ENCODE assay signal across 17 cellular contexts in genomic region chr18:79915161-79916127, GRCh38. TPM values are rescaled to one million over a fixed set of nuclear protein-coding genes. Genes with fewer than 3 reads are reported as not detected.
DNase-seq lines count a peak whose midpoint lies in the region; ATAC-seq and TF ChIP-seq lines count a peak whose summit lies in the region.
"Had no signal": no experiment of that assay in that cellular context is flagged by ENCODE, and none has a peak within 500 bp of the region (broad histone marks: within the 10 kb centered on the region; RNA-seq: fewer than 3 reads in every experiment).

No MANE protein-coding gene starts in this region.

- no peak overlapping the region for H3K4me3 ChIP-seq in endodermal cell (ENCODE audit: low read length)
- H3K4me3 ChIP-seq: pancreas had no signal

- H3K18ac ChIP-seq in H9 (ENCODE audit: insufficient read length, low read depth, low read length), result no peak overlapping the region

- no peaks in the 10 kb centered on the region for H3K79me2 ChIP-seq in H9 (ENCODE audit: insufficient read depth, low read length)

- no peaks in the 10 kb centered on the region for H3K27me3 ChIP-seq in CD4-positive, alpha-beta T cell (ENCODE audit: control insufficient read depth, insufficient read depth, low read length)
- no peaks in the 10 kb centered on the region for H3K27me3 ChIP-seq in H9 (ENCODE audit: insufficient read depth, low read length)
- no peaks in the 10 kb centered on the region for H3K27me3 ChIP-seq in endodermal cell (ENCODE audit: control insufficient read depth, insufficient read depth, low read length, poor library complexity, severe bottlenecking)
- H3K27me3 ChIP-seq: BE2C, pancreas had no signal

- H3K4me1 ChIP-seq in H9 (ENCODE audit: insufficient read depth, low read length) (no peaks in the 10 kb centered on the region), endodermal cell (ENCODE audit: control insufficient read depth, insufficient read depth, low read length) (no peaks in the 10 kb centered on the region)
- H3K4me1 ChIP-seq: BE2C, pancreas had no signal

- H4K20me1 ChIP-seq in H9 (ENCODE audit: control insufficient read depth, insufficient read depth, insufficient read length), result no peaks in the 10 kb centered on the region

- POLR2A ChIA-PET in CD4-positive, alpha-beta T cell (lab: Charles Lee), result no interaction called here
- POLR2A ChIA-PET in naive thymus-derived CD8-positive, alpha-beta T cell (lab: Charles Lee), result interaction anchor here (0.6 to 4.1 kb wide), 2 partner anchors 30 to 36 kb away, joined by 3 to 30 read pairs; partner anchors contain the start of gene SLC66A2

- CTCF ChIA-PET in CD4-positive, alpha-beta T cell (lab: Charles Lee), result no interaction called here

- H2AK5ac ChIP-seq in H9 (ENCODE audit: insufficient read length, low read length), result no peak overlapping the region

- no peak overlapping the region for H2BK20ac ChIP-seq in H9 (ENCODE audit: low read depth, low read length, poor library complexity, severe bottlenecking)

- H4K8ac ChIP-seq in H9 (replicated peaks; ENCODE audit: insufficient read length, low read depth, low read length), result no peak overlapping the region

- no peak overlapping the region for H2BK12ac ChIP-seq in H9 (ENCODE audit: insufficient read length, low read depth, low read length)

- H3K14ac ChIP-seq in H9 (ENCODE audit: insufficient read depth, low read length), result no peak overlapping the region; the same call in 1 of the 2 replicates

- no peak overlapping the region for H2BK15ac ChIP-seq in H9 (ENCODE audit: low read depth, low read length)

- no peak overlapping the region for H4K91ac ChIP-seq in H9 (ENCODE audit: insufficient read length, low read depth, low read length)

- peak overlapping the region; percentile 53 for H3K27ac Mint-ChIP-seq in CD4-positive, alpha-beta T cell
- H3K27ac Mint-ChIP-seq in H9 (no peak overlapping the region; a peak in 1 of 7 replicates), endodermal cell (no peak overlapping the region)
- H3K27ac Mint-ChIP-seq in naive thymus-derived CD8-positive, alpha-beta T cell, result peak overlapping the region; percentile 19 to 100 (median 98)
- no peak overlapping the region for H3K27ac Mint-ChIP-seq in stimulated activated effector memory CD8-positive, alpha-beta T cell treated with anti-CD3 and anti-CD28 coated beads, Interleukin-12 subunit alpha, Interleukin-12 subunit beta, amount 100 ng/mL, for 72 hours
- H3K27ac Mint-ChIP-seq: activated T-helper 17 cell treated with anti-CD3 and anti-CD28 coated beads, Interleukin-2, amount 50 U/mL, for 72 hours; T-helper 1 cell treated with Interleukin-12 subunit alpha and Interleukin-12 subunit beta and Interleukin-4 antibody, amounts not matched to agents 30 μg/mL and 1 μg/mL, for 36 hours had no signal

- no peak overlapping the region for H3K4me3 Mint-ChIP-seq in CD4-positive, alpha-beta T cell
- no peak overlapping the region; a peak in 1 of 5 replicates for H3K4me3 Mint-ChIP-seq in H9
- no peak overlapping the region for H3K4me3 Mint-ChIP-seq in endodermal cell
- no peak overlapping the region for H3K4me3 Mint-ChIP-seq in naive thymus-derived CD8-positive, alpha-beta T cell
- no peak overlapping the region for H3K4me3 Mint-ChIP-seq in stimulated activated effector memory CD8-positive, alpha-beta T cell treated with anti-CD3 and anti-CD28 coated beads, Interleukin-12 subunit alpha, Interleukin-12 subunit beta, amount 100 ng/mL, for 72 hours
- H3K4me3 Mint-ChIP-seq: activated T-helper 17 cell treated with anti-CD3 and anti-CD28 coated beads, Interleukin-2, amount 50 U/mL, for 72 hours; T-helper 1 cell treated with Interleukin-12 subunit alpha and Interleukin-12 subunit beta and Interleukin-4 antibody, amounts not matched to agents 30 μg/mL and 1 μg/mL, for 36 hours had no signal

- H3K27ac ChIP-seq in CD4-positive, alpha-beta T cell (ENCODE audit: low read depth, low read length), result no peak overlapping the region
- no peak overlapping the region for H3K27ac ChIP-seq in H9 (ENCODE audit: insufficient read length, low read depth, low read length)
- no peak overlapping the region for H3K27ac ChIP-seq in endodermal cell (ENCODE audit: low read depth, low read length)
- H3K27ac ChIP-seq: pancreas had no signal

- H4K5ac ChIP-seq in H9 (ENCODE audit: insufficient read length, low read depth, low read length), result no peak overlapping the region

- no peak overlapping the region for H2AFZ ChIP-seq in H9 (ENCODE audit: low read length)

- no peak overlapping the region for H3T11ph ChIP-seq in H9 (ENCODE audit: low read length)

- peaks cover 25% of the 10 kb centered on the region for H3K4me1 Mint-ChIP-seq in CD4-positive, alpha-beta T cell (ENCODE audit: low read depth)
- H3K4me1 Mint-ChIP-seq in H9 (peaks cover 4 to 17% of the 10 kb centered on the region in 2 experiments; a peak in 3 of 4 replicates), endodermal cell (peaks cover 5% of the 10 kb centered on the region)
- H3K4me1 Mint-ChIP-seq in naive thymus-derived CD8-positive, alpha-beta T cell, result peaks cover 20 to 38% (median 34%) of the 10 kb centered on the region in 4 donors
- peaks cover 36% of the 10 kb centered on the region for H3K4me1 Mint-ChIP-seq in stimulated activated effector memory CD8-positive, alpha-beta T cell treated with anti-CD3 and anti-CD28 coated beads, Interleukin-12 subunit alpha, Interleukin-12 subunit beta, amount 100 ng/mL, for 72 hours
- H3K4me1 Mint-ChIP-seq: activated T-helper 17 cell treated with anti-CD3 and anti-CD28 coated beads, Interleukin-2, amount 50 U/mL, for 72 hours had no signal

- H3K23me2 ChIP-seq in H9 (ENCODE audit: insufficient read length, low read depth, low read length, poor library complexity, severe bottlenecking), result no peaks in the 10 kb centered on the region

- peaks cover 4% of the 10 kb centered on the region for H3K27me3 Mint-ChIP-seq in CD4-positive, alpha-beta T cell
- H3K27me3 Mint-ChIP-seq in H9 (ENCODE audit: low read depth) (peaks cover 11% of the 10 kb centered on the region), endodermal cell (ENCODE audit: insufficient read depth) (no peaks in the 10 kb centered on the region)
- H3K27me3 Mint-ChIP-seq in naive thymus-derived CD8-positive, alpha-beta T cell, result no peaks in the 10 kb centered on the region
- H3K27me3 Mint-ChIP-seq: activated T-helper 17 cell treated with anti-CD3 and anti-CD28 coated beads, Interleukin-2, amount 50 U/mL, for 72 hours had no signal

- no peak overlapping the region for H3K4me2 ChIP-seq in H9 (ENCODE audit: insufficient read depth, insufficient read length, low read length)

- no peak overlapping the region for H2BK120ac ChIP-seq in H9 (ENCODE audit: low read depth, low read length, poor library complexity, severe bottlenecking)

- WGBS in H9 (ENCODE audit: extremely low coverage, insufficient read length, low lambda C conversion rate), result no CpG with 5 or more reads among the region's 50 CpGs
- WGBS in endodermal cell (ENCODE audit: insufficient coverage in 1 of 2, insufficient read length in 1 of 2), 2 experiments, result 92% methylated on average over 36 to 46 of the region's 50 CpGs

- H3K36me3 ChIP-seq in endodermal cell (ENCODE audit: control insufficient read depth, insufficient read depth, low read length), result peaks cover 15% of the 10 kb centered on the region
- H3K36me3 ChIP-seq: BE2C had no signal

- no peak overlapping the region for H3K56ac ChIP-seq in H9 (ENCODE audit: insufficient read length, low read depth, low read length)

- DNase-seq in CD4-positive, alpha-beta T cell, result no peak
- DNase-seq in H9 (peak; percentile 39), endodermal cell (peak; percentile 35), KG1 (lab: John Stamatoyannopoulos, UW) (no peak), NCI-H82 (lab: John Stamatoyannopoulos, UW) (no peak)
- peak in 2 of 10 donors; percentile 4 to 55 for DNase-seq in naive thymus-derived CD8-positive, alpha-beta T cell
- DNase-seq in stimulated activated effector memory CD8-positive, alpha-beta T cell treated with anti-CD3 and anti-CD28 coated beads, Interleukin-12 subunit alpha, Interleukin-12 subunit beta, amount 100 ng/mL, for 72 hours (ENCODE audit: low spot score in 2 of 2), result no peak
- DNase-seq: activated CD4-positive, alpha-beta T cell treated with anti-CD3 and anti-CD28 coated beads for 4 hours; BE2C; effector CD4-positive, alpha-beta T cell; NCI-H146; NCI-H446; PC-3 had no signal

- H3K9ac ChIP-seq in H9 (ENCODE audit: extremely low read depth, insufficient read length, low read length) (no peak overlapping the region), endodermal cell (ENCODE audit: extremely low read depth, low read length, poor library complexity, severe bottlenecking) (no peak overlapping the region)

- intact Hi-C loops in CD4-positive, alpha-beta T cell (cut with DNase I, micrococcal nuclease), result loop anchor here in 1 of 2 experiments (10.0 kb wide), 1 partner anchor 49 kb away; the partner anchor contains the start of gene HSBP1L1

- H2BK5ac ChIP-seq in H9 (ENCODE audit: insufficient read length, low read length), result no peak overlapping the region

- H3K4ac ChIP-seq in H9 (ENCODE audit: low read depth, low read length), result no peak overlapping the region

- H3K9me3 ChIP-seq in CD4-positive, alpha-beta T cell (ENCODE audit: control insufficient read depth, low read length), result no peaks in the 10 kb centered on the region
- H3K9me3 ChIP-seq in H9 (ENCODE audit: control insufficient read depth, low read depth, low read length) (no peaks in the 10 kb centered on the region), endodermal cell (ENCODE audit: control insufficient read depth, low read length) (no peaks in the 10 kb centered on the region)
- H3K9me3 ChIP-seq: BE2C, pancreas had no signal

- H3K9me3 Mint-ChIP-seq in CD4-positive, alpha-beta T cell, result no peaks in the 10 kb centered on the region
- H3K9me3 Mint-ChIP-seq in H9 (peaks cover 3 to 6% of the 10 kb centered on the region in 2 experiments; a peak in 3 of 5 replicates), endodermal cell (no peaks in the 10 kb centered on the region)
- H3K9me3 Mint-ChIP-seq in naive thymus-derived CD8-positive, alpha-beta T cell, result peaks cover 0 to 18% (median 0%) of the 10 kb centered on the region in 9 donors
- no peaks in the 10 kb centered on the region for H3K9me3 Mint-ChIP-seq in stimulated activated effector memory CD8-positive, alpha-beta T cell treated with anti-CD3 and anti-CD28 coated beads, Interleukin-12 subunit alpha, Interleukin-12 subunit beta, amount 100 ng/mL, for 72 hours
- H3K9me3 Mint-ChIP-seq: activated T-helper 17 cell treated with anti-CD3 and anti-CD28 coated beads, Interleukin-2, amount 50 U/mL, for 72 hours had no signal

- H3K36me3 Mint-ChIP-seq in CD4-positive, alpha-beta T cell (ENCODE audit: low read depth), result peaks cover 51% of the 10 kb centered on the region
- H3K36me3 Mint-ChIP-seq in H9 (ENCODE audit: insufficient read depth in 1 of 3, low read depth in 3 of 3) (peaks cover 2 to 16% (median 5%) of the 10 kb centered on the region in 3 experiments; a peak in 5 of 7 replicates), endodermal cell (ENCODE audit: low read depth) (peaks cover 40% of the 10 kb centered on the region)
- peaks cover 0 to 18% (median 12%) of the 10 kb centered on the region in 3 donors for H3K36me3 Mint-ChIP-seq in naive thymus-derived CD8-positive, alpha-beta T cell
- peaks cover 18% of the 10 kb centered on the region for H3K36me3 Mint-ChIP-seq in stimulated activated effector memory CD8-positive, alpha-beta T cell treated with anti-CD3 and anti-CD28 coated beads, Interleukin-12 subunit alpha, Interleukin-12 subunit beta, amount 100 ng/mL, for 72 hours

- TF ChIP-seq CTCF in CD4-positive, alpha-beta T cell (IDR thresholded peaks at IDR 0.05), result no peak
- TF ChIP-seq CTCF in H9 (conservative IDR thresholded peaks at IDR 0.05), result no peak
- no peak for TF ChIP-seq CTCF in endodermal cell (conservative IDR thresholded peaks at IDR 0.05)

- H3K79me1 ChIP-seq in H9 (ENCODE audit: insufficient read depth, low read depth, low read length, poor library complexity, severe bottlenecking), result no peaks in the 10 kb centered on the region

- ATAC-seq in CD4-positive, alpha-beta T cell (ENCODE audit: poor library complexity), result no peak
- ATAC-seq in naive thymus-derived CD8-positive, alpha-beta T cell, result no peak
- no peak for ATAC-seq in stimulated activated effector memory CD8-positive, alpha-beta T cell treated with anti-CD3 and anti-CD28 coated beads, Interleukin-12 subunit alpha, Interleukin-12 subunit beta, amount 100 ng/mL, for 72 hours
- no peak for ATAC-seq in activated CD4-positive, CD25-positive, alpha-beta regulatory T cell treated with anti-CD3 and anti-CD28 coated beads, Interleukin-2, amount 50 U/mL, for 24 hours
- ATAC-seq: activated T-helper 17 cell treated with anti-CD3 and anti-CD28 coated beads, Interleukin-2, amount 50 U/mL, for 72 hours; pancreas; PC-3 had no signal

- no peak overlapping the region for H3K23ac ChIP-seq in H9 (ENCODE audit: insufficient read length, low read depth, low read length)

RNA-seq across cellular contexts. Expression of gene SLC66A2, which starts 36.0 kb away (rescaled TPM):
- total RNA-seq in CD4-positive, alpha-beta T cell, result 10 to 100 TPM; 44.5 to 44.8 TPM
- 10.3 and 13.0 TPM in 2 replicates for total RNA-seq in H9 (2021)
- total RNA-seq in endodermal cell, result 10 to 100 TPM; 30.3 to 32.4 TPM
- 16.2 TPM for polyA plus RNA-seq in endodermal cell (2013, experiment 1 of 2)
- polyA plus RNA-seq in endodermal cell (2013, experiment 2 of 2), result 16.9 TPM
- total RNA-seq in naive thymus-derived CD8-positive, alpha-beta T cell, result 10 to 100 TPM; 31.8 to 38.7 TPM
- polyA plus RNA-seq in naive thymus-derived CD8-positive, alpha-beta T cell, result 10 to 100 TPM; 14.1 to 22.0 (median 19.4) TPM

RNA-seq across cellular contexts. Expression of gene HSBP1L1, which starts 49.0 kb away (rescaled TPM):
- total RNA-seq in CD4-positive, alpha-beta T cell, result 10 to 100 TPM; 42.6 to 42.7 TPM
- total RNA-seq in H9 (2021), result 0.46 TPM in 1 of 2 replicates, not detected in the other
- 1 to 10 TPM; 2.6 to 2.7 TPM for total RNA-seq in endodermal cell
- polyA plus RNA-seq in endodermal cell (2013, experiment 1 of 2), result 4.1 TPM
- 2.8 TPM for polyA plus RNA-seq in endodermal cell (2013, experiment 2 of 2)
- total RNA-seq in naive thymus-derived CD8-positive, alpha-beta T cell, result 10 to 100 TPM; 51.0 to 54.5 TPM
- polyA plus RNA-seq in naive thymus-derived CD8-positive, alpha-beta T cell, result 10 to 100 TPM; 11.2 to 24.5 (median 16.0) TPM

Comparison
In these comparisons a context has a peak if more than half of its experiments do, and no peak if none do; other contexts are left out.
1. DNase-seq: peak in H9 (single experiment) and endodermal cell (single experiment); none in CD4-positive, alpha-beta T cell (0 of 10), KG1 (single experiment), NCI-H82 (single experiment) and stimulated activated effector memory CD8-positive, alpha-beta T cell treated with anti-CD3 and anti-CD28 coated beads, Interleukin-12 subunit alpha, Interleukin-12 subunit beta, amount 100 ng/mL, for 72 hours (0 of 2).
2. H3K27ac Mint-ChIP-seq: peak in CD4-positive, alpha-beta T cell (single experiment) and naive thymus-derived CD8-positive, alpha-beta T cell (10 of 10); none in H9 (0 of 3), endodermal cell (single experiment) and stimulated activated effector memory CD8-positive, alpha-beta T cell treated with anti-CD3 and anti-CD28 coated beads, Interleukin-12 subunit alpha, Interleukin-12 subunit beta, amount 100 ng/mL, for 72 hours (single experiment).
3. RNA of gene HSBP1L1, which starts 49.0 kb away (total RNA-seq): 51.0 to 54.5 TPM in naive thymus-derived CD8-positive, alpha-beta T cell and 42.6 to 42.7 TPM in CD4-positive, alpha-beta T cell; 2.6 to 2.7 TPM in endodermal cell and 0.46 TPM in H9; every median in the first group is over 10 times any median in the second.